Comparison of ENCODE assay signal across 29 cellular contexts in genomic region chr5:121851643-121852574, GRCh38. TPM values are rescaled to one million over a fixed set of nuclear protein-coding genes. Genes with fewer than 3 reads are reported as not detected.
"Had no signal": no experiment of that assay in that cellular context is flagged by ENCODE, and none has a peak within 500 bp of the region (broad histone marks: within the 10 kb centered on the region; RNA-seq: fewer than 3 reads in every experiment).

Gene FTMT (plus strand): TSS chr5:121851882. CDS start chr5:121851964, 82 bp downstream.

- ATAC-seq: activated CD4-positive, alpha-beta T cell treated with anti-CD3 and anti-CD28 coated beads for 36 hours; activated naive CD8-positive, alpha-beta T cell treated with anti-CD3 and anti-CD28 coated beads, Interleukin-2, amount 50 U/mL, for 24 hours; activated T-cell treated with anti-CD3 and anti-CD28 coated beads, Interleukin-2, amount 50 U/mL, for 72 hours; body of pancreas; effector memory CD8-positive, alpha-beta T cell; foreskin keratinocyte; gastrocnemius medialis had no signal

- H3K27me3 ChIP-seq: adrenal gland, body of pancreas, esophagus muscularis mucosa, foreskin keratinocyte, gastrocnemius medialis had no signal

- DNase-seq: activated CD4-positive, alpha-beta memory T cell treated with anti-CD3 and anti-CD28 coated beads for 36 hours; activated CD4-positive, alpha-beta T cell treated with anti-CD3 and anti-CD28 coated beads for 36 hours; activated CD4-positive, alpha-beta T cell treated with anti-CD3 and anti-CD28 coated beads, Interleukin-2, amount 10 ng/mL, durations not matched to agents 24 days and 14 days; activated CD4-positive, CD25-positive, alpha-beta regulatory T cell; activated CD4-positive, CD25-positive, alpha-beta regulatory T cell treated with anti-CD3 and anti-CD28 coated beads, Interleukin-2, amount 50 U/mL, for 72 hours; activated CD8-positive, alpha-beta memory T cell treated with anti-CD3 and anti-CD28 coated beads, Interleukin-2, amount 50 U/mL, for 48 hours; activated naive CD4-positive, alpha-beta T cell treated with anti-CD3 and anti-CD28 coated beads for 36 hours; activated naive CD8-positive, alpha-beta T cell treated with anti-CD3 and anti-CD28 coated beads for 36 hours; activated naive CD8-positive, alpha-beta T cell treated with anti-CD3 and anti-CD28 coated beads, Interleukin-2, amount 50 U/mL, for 24 hours; activated T-cell treated with anti-CD3 and anti-CD28 coated beads for 4 hours; activated T-cell treated with anti-CD3 and anti-CD28 coated beads, Interleukin-2, amount 50 U/mL, for 24 hours; activated T-cell treated with anti-CD3 and anti-CD28 coated beads, Interleukin-2, amount 50 U/mL, for 72 hours; adrenal gland; amygdala; aorta; body of pancreas; caudate nucleus; cortex of kidney; dermis blood vessel endothelial cell; effector CD4-positive, alpha-beta T cell; effector memory CD8-positive, alpha-beta T cell; erythroblast; foreskin keratinocyte; gastrocnemius medialis; glutamatergic neuron; T-helper 2 cell had no signal

- H3K36me3 ChIP-seq: adrenal gland, esophagus muscularis mucosa, gastrocnemius medialis had no signal

- H3K4me1 ChIP-seq: adrenal gland, body of pancreas, esophagus muscularis mucosa, foreskin keratinocyte, gastrocnemius medialis had no signal

- H3K4me3 ChIP-seq: adrenal gland, body of pancreas, esophagus muscularis mucosa, gastrocnemius medialis had no signal

- H3K9me3 ChIP-seq: adrenal gland, body of pancreas, gastrocnemius medialis had no signal

- H3K27ac ChIP-seq: adrenal gland, body of pancreas, esophagus muscularis mucosa, foreskin keratinocyte, gastrocnemius medialis had no signal

RNA-seq across cellular contexts. Expression of gene FTMT, which starts in this region (rescaled TPM):
- total RNA-seq: activated CD4-positive, alpha-beta memory T cell treated with anti-CD3 and anti-CD28 coated beads for 36 hours; activated CD4-positive, alpha-beta T cell treated with anti-CD3 and anti-CD28 coated beads for 36 hours; activated CD4-positive, alpha-beta T cell treated with anti-CD3 and anti-CD28 coated beads, Interleukin-2, amount 10 ng/mL, durations not matched to agents 24 days and 14 days; activated naive CD4-positive, alpha-beta T cell treated with anti-CD3 and anti-CD28 coated beads for 36 hours; activated naive CD8-positive, alpha-beta T cell treated with anti-CD3 and anti-CD28 coated beads for 36 hours; activated T-cell treated with anti-CD3 and anti-CD28 coated beads, Interleukin-2, amount 50 U/mL, for 72 hours; adrenal gland; aorta; body of pancreas; chondrocyte; dermis blood vessel endothelial cell; esophagus muscularis mucosa; foreskin keratinocyte; gastrocnemius medialis; T-helper 1 cell treated with Interleukin-12 subunit alpha and Interleukin-12 subunit beta and Interleukin-4 antibody, amounts not matched to agents 30 ng/mL and 1 ng/mL, for 36 hours had no signal
- polyA plus RNA-seq: adrenal gland, aorta, foreskin keratinocyte had no signal
